8 cellular contexts compared by ENCODE assay signal in genomic region chr2:9424447-9425164, GRCh38. TPM values are rescaled to one million over a fixed set of nuclear protein-coding genes. Genes with fewer than 3 reads are reported as not detected.
A peak's percentile ranks its signal among the peaks of the same experiment; 100 is the strongest.
DNase-seq lines count a peak whose midpoint lies in the region; ATAC-seq and TF ChIP-seq lines count a peak whose summit lies in the region.

No MANE protein-coding gene starts in this region.

- 84% methylated on average over 11 of the region's 11 CpGs for WGBS in thymus

- peaks cover 18% of the 10 kb centered on the region for H3K36me3 Mint-ChIP-seq in T-helper 1 cell treated with Interleukin-12 subunit alpha and Interleukin-12 subunit beta and Interleukin-4 antibody, amounts not matched to agents 30 μg/mL and 1 μg/mL, for 36 hours (ENCODE audit: low read depth)
- no peaks in the 10 kb centered on the region for H3K36me3 Mint-ChIP-seq in chondrocyte (ENCODE audit: low read depth)

- peaks cover 11% of the 10 kb centered on the region for H3K27me3 ChIP-seq in iPS-20b (ENCODE audit: insufficient read depth, low read length)
- H3K27me3 ChIP-seq in thymus (ENCODE audit: control insufficient read depth, insufficient read depth), result no peaks in the 10 kb centered on the region

- no peaks in the 10 kb centered on the region for H3K27me3 Mint-ChIP-seq in T-helper 1 cell treated with Interleukin-12 subunit alpha and Interleukin-12 subunit beta and Interleukin-4 antibody, amounts not matched to agents 30 μg/mL and 1 μg/mL, for 36 hours (ENCODE audit: low read depth)
- no peaks in the 10 kb centered on the region for H3K27me3 Mint-ChIP-seq in chondrocyte (ENCODE audit: low read depth)

- no peaks in the 10 kb centered on the region for H3K9me3 Mint-ChIP-seq in T-helper 1 cell treated with Interleukin-12 subunit alpha and Interleukin-12 subunit beta and Interleukin-4 antibody, amounts not matched to agents 30 μg/mL and 1 μg/mL, for 36 hours
- no peaks in the 10 kb centered on the region for H3K9me3 Mint-ChIP-seq in chondrocyte (ENCODE audit: low read depth)

- H3K4me3 Mint-ChIP-seq in T-helper 1 cell treated with Interleukin-12 subunit alpha and Interleukin-12 subunit beta and Interleukin-4 antibody, amounts not matched to agents 30 μg/mL and 1 μg/mL, for 36 hours, result no peak overlapping the region
- no peak overlapping the region for H3K4me3 Mint-ChIP-seq in chondrocyte (ENCODE audit: unreplicated experiment)

- no peak for TF ChIP-seq CTCF in chondrocyte (IDR thresholded peaks at IDR 0.05)

- peaks cover 17% of the 10 kb centered on the region for H3K36me3 ChIP-seq in iPS-20b (ENCODE audit: insufficient read depth, low read depth, low read length)
- no peaks in the 10 kb centered on the region for H3K36me3 ChIP-seq in thymus (ENCODE audit: control insufficient read depth, insufficient read depth)

- no peaks in the 10 kb centered on the region for H3K9me3 ChIP-seq in iPS-20b (ENCODE audit: insufficient read depth, low read depth, low read length)
- no peaks in the 10 kb centered on the region for H3K9me3 ChIP-seq in thymus (ENCODE audit: control insufficient read depth)

- DNase-seq in T-helper 1 cell, result no peak
- peak; percentile 17 for DNase-seq in SHP77 treated with DMSO at 0.1 percent for 48 hours (lab: John Stamatoyannopoulos, UW)
- DNase-seq in left lobe of liver (ENCODE audit: low spot score), result no peak
- no peak for DNase-seq in GM03348 (ENCODE audit: low spot score)
- DNase-seq in chondrocyte (ENCODE audit: low spot score), result no peak

- no peak overlapping the region for H3K27ac ChIP-seq in iPS-20b (ENCODE audit: low read length)
- H3K27ac ChIP-seq in thymus (ENCODE audit: low read depth), result no peak overlapping the region

- H3K4me1 Mint-ChIP-seq in T-helper 1 cell treated with Interleukin-12 subunit alpha and Interleukin-12 subunit beta and Interleukin-4 antibody, amounts not matched to agents 30 μg/mL and 1 μg/mL, for 36 hours (ENCODE audit: low read depth), result peaks cover 26% of the 10 kb centered on the region
- H3K4me1 Mint-ChIP-seq in chondrocyte (ENCODE audit: low read depth), result peaks cover 24% of the 10 kb centered on the region

- no peak for ATAC-seq in left lobe of liver

- peak overlapping the region; percentile 82 for H3K4me3 ChIP-seq in iPS-20b (ENCODE audit: low read length)
- peak overlapping the region; percentile 99 for H3K4me3 ChIP-seq in thymus (ENCODE audit: low read length)

- H3K27ac Mint-ChIP-seq in T-helper 1 cell treated with Interleukin-12 subunit alpha and Interleukin-12 subunit beta and Interleukin-4 antibody, amounts not matched to agents 30 μg/mL and 1 μg/mL, for 36 hours, result peak overlapping the region; percentile 98
- no peak overlapping the region for H3K27ac Mint-ChIP-seq in chondrocyte (ENCODE audit: unreplicated experiment)

- peak overlapping the region; percentile 98 for H3K9ac ChIP-seq in iPS-20b (ENCODE audit: low read depth, low read length)

- H3K4me1 ChIP-seq in iPS-20b (ENCODE audit: insufficient read depth, low read length) (peaks cover 12% of the 10 kb centered on the region), thymus (ENCODE audit: control insufficient read depth, insufficient read depth, low read length) (peaks cover 5% of the 10 kb centered on the region)

RNA-seq across cellular contexts. Expression of gene CPSF3, which starts 1.2 kb away (rescaled TPM):
- polyA plus RNA-seq in thymus, result 39.3 TPM
- total RNA-seq in left lobe of liver, result 12.0 TPM
- total RNA-seq in chondrocyte, result 23.3 to 31.3 TPM (median 24.9 TPM) in 3 replicates

RNA-seq across cellular contexts. Expression of gene ITGB1BP1, which starts 1.3 kb away (rescaled TPM):
- 116 TPM for polyA plus RNA-seq in thymus
- total RNA-seq in left lobe of liver (28.6 TPM), chondrocyte (99.8 to 126 TPM (median 117 TPM) in 3 replicates)

RNA-seq across cellular contexts. Expression of gene IAH1, which starts 49.7 kb away (rescaled TPM):
- 80.2 TPM for polyA plus RNA-seq in thymus
- 28.6 TPM for total RNA-seq in left lobe of liver
- 66.6 to 72.9 TPM (median 67.8 TPM) in 3 replicates for total RNA-seq in chondrocyte
